8 cellular contexts compared by ENCODE assay signal in genomic region chr3:121660356-121661171, GRCh38. TPM values are rescaled to one million over a fixed set of nuclear protein-coding genes. Genes with fewer than 3 reads are reported as not detected.
DNase-seq lines count a peak whose midpoint lies in the region; ATAC-seq, FAIRE-seq and TF ChIP-seq lines count a peak whose summit lies in the region.

A gene with protein sequence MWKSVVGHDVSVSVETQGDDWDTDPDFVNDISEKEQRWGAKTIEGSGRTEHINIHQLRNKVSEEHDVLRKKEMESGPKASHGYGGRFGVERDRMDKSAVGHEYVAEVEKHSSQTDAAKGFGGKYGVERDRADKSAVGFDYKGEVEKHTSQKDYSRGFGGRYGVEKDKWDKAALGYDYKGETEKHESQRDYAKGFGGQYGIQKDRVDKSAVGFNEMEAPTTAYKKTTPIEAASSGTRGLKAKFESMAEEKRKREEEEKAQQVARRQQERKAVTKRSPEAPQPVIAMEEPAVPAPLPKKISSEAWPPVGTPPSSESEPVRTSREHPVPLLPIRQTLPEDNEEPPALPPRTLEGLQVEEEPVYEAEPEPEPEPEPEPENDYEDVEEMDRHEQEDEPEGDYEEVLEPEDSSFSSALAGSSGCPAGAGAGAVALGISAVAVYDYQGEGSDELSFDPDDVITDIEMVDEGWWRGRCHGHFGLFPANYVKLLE (minus strand): TSS chr3:121660903. CDS start chr3:121658347, 2,556 bp downstream.

- peaks cover 65 to 68% of the 10 kb centered on the region in 2 donors for H3K36me3 Mint-ChIP-seq in activated naive CD4-positive, alpha-beta T cell treated with anti-CD3 and anti-CD28 coated beads, Interleukin-2, amount 50 U/mL, for 72 hours

- peak within 1 kb of the TSS; percentile 56 for H3K27ac ChIP-seq in layer of hippocampus (ENCODE audit: low read depth, low read length)

- DNase-seq in SKM-1 treated with dmso at 0.1 percent for 144 hours (lab: John Stamatoyannopoulos, UW; ENCODE audit: unreplicated experiment) (peak; percentile 97), NCI-H226 (no peak), H54 (ENCODE audit: insufficient read length, low spot score) (no peak)
- DNase-seq in activated naive CD4-positive, alpha-beta T cell treated with anti-CD3 and anti-CD28 coated beads, Interleukin-2, amount 50 U/mL, for 72 hours (ENCODE audit: low spot score in 2 of 2): peak; percentile 71 to 78
- DNase-seq in stimulated activated CD8-positive, alpha-beta memory T cell treated with anti-CD3 and anti-CD28 coated beads, Interleukin-15, amount 100 ng/mL, for 24 hours (ENCODE audit: low read depth): peak; percentile 33

- FAIRE-seq in H54 (lab: Jason Lieb, UNC): no peak

- no peak for TF ChIP-seq POLR2A in H54 (IDR thresholded peaks at IDR 0.05; ENCODE audit: low read depth, low read length)

- no peaks in the 10 kb centered on the region for H3K27me3 ChIP-seq in layer of hippocampus (ENCODE audit: control insufficient read depth, insufficient read depth, low read length)

- peaks cover 5 to 7% of the 10 kb centered on the region in 2 donors for H3K9me3 Mint-ChIP-seq in activated naive CD4-positive, alpha-beta T cell treated with anti-CD3 and anti-CD28 coated beads, Interleukin-2, amount 50 U/mL, for 72 hours

- H3K27ac Mint-ChIP-seq in activated naive CD4-positive, alpha-beta T cell treated with anti-CD3 and anti-CD28 coated beads, Interleukin-2, amount 50 U/mL, for 72 hours: peak within 1 kb of the TSS; percentile 98

- peak; percentile 73 for ATAC-seq in GM18858 (IDR thresholded peaks at IDR 0.05; ENCODE audit: unreplicated experiment)
- peak; percentile 84 for ATAC-seq in HG02943 (IDR thresholded peaks at IDR 0.05; ENCODE audit: low read depth, unreplicated experiment)
- peak; percentile 85 to 92 for ATAC-seq in activated naive CD4-positive, alpha-beta T cell treated with anti-CD3 and anti-CD28 coated beads, Interleukin-2, amount 50 U/mL, for 72 hours

RNA-seq across cellular contexts. Expression of the gene that starts here (rescaled TPM):
- 100 to 1,000 TPM; 217 to 293 TPM for total RNA-seq in activated naive CD4-positive, alpha-beta T cell treated with anti-CD3 and anti-CD28 coated beads, Interleukin-2, amount 50 U/mL, for 72 hours

Comparison
In these comparisons a context has a peak if more than half of its experiments do, and no peak if none do; other contexts are left out.
1. DNase-seq: peak in SKM-1 treated with dmso at 0.1 percent for 144 hours (single experiment), activated naive CD4-positive, alpha-beta T cell treated with anti-CD3 and anti-CD28 coated beads, Interleukin-2, amount 50 U/mL, for 72 hours (2 of 2) and stimulated activated CD8-positive, alpha-beta memory T cell treated with anti-CD3 and anti-CD28 coated beads, Interleukin-15, amount 100 ng/mL, for 24 hours (single experiment); none in NCI-H226 (single experiment) and H54 (single experiment).
2. Peak in every context shown above with its lines, with median percentiles within 50 percentile points of each other: ATAC-seq.